Comparison of ENCODE assay signal across 1 cellular context in the genomic region with DNA sequence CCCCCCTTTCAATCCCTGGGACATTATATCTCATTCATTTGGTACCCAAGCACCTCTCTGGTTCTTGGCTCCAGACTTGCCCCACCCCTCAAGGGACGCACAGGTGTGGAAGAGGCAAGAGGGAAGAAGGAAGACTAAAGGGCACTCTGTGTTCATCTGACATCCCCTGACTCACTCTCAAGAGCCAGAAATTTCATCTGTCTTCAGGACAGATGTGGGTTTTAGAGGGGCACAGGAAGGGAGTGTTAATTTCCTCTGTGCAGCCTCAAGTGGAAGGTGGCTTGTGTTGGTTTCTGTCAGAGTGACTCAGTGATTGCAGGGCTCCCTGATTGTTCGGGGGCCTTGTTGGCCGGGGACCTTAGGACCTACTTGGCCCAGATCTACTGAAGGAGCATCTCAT.
TF ChIP-seq lines count a peak whose summit lies in the region.

No MANE protein-coding gene starts in this region.

TF ChIP-seq in HCT116, 20 proteins besides CTCF, POLR2A, EP300 and RAD21 (continued from another document):
- TF ChIP-seq YY1 (IDR thresholded peaks at IDR 0.05; ENCODE audit: extremely low read depth, insufficient replicate concordance, low read depth, low read length) = no peak
- TF ChIP-seq SIN3A (IDR thresholded peaks at IDR 0.05; ENCODE audit: low read depth) = no peak
- TF ChIP-seq, protein P1, sequence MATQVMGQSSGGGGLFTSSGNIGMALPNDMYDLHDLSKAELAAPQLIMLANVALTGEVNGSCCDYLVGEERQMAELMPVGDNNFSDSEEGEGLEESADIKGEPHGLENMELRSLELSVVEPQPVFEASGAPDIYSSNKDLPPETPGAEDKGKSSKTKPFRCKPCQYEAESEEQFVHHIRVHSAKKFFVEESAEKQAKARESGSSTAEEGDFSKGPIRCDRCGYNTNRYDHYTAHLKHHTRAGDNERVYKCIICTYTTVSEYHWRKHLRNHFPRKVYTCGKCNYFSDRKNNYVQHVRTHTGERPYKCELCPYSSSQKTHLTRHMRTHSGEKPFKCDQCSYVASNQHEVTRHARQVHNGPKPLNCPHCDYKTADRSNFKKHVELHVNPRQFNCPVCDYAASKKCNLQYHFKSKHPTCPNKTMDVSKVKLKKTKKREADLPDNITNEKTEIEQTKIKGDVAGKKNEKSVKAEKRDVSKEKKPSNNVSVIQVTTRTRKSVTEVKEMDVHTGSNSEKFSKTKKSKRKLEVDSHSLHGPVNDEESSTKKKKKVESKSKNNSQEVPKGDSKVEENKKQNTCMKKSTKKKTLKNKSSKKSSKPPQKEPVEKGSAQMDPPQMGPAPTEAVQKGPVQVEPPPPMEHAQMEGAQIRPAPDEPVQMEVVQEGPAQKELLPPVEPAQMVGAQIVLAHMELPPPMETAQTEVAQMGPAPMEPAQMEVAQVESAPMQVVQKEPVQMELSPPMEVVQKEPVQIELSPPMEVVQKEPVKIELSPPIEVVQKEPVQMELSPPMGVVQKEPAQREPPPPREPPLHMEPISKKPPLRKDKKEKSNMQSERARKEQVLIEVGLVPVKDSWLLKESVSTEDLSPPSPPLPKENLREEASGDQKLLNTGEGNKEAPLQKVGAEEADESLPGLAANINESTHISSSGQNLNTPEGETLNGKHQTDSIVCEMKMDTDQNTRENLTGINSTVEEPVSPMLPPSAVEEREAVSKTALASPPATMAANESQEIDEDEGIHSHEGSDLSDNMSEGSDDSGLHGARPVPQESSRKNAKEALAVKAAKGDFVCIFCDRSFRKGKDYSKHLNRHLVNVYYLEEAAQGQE (IDR thresholded peaks at IDR 0.05; ENCODE audit: low read depth) = no peak
- no peak for TF ChIP-seq CEBPB (IDR thresholded peaks at IDR 0.05; ENCODE audit: low read depth)
- no peak for TF ChIP-seq POLR2AphosphoS5 (IDR thresholded peaks at IDR 0.05; ENCODE audit: low read depth, low read length)
- no peak for TF ChIP-seq ZNF274 (IDR thresholded peaks at IDR 0.05; ENCODE audit: low read depth, low read length)
- no peak for TF ChIP-seq ZBTB33 (IDR thresholded peaks at IDR 0.05; ENCODE audit: extremely low read depth, insufficient replicate concordance, low read length)
- TF ChIP-seq EZH2 (IDR thresholded peaks at IDR 0.05) = no peak
- TF ChIP-seq TCF7L2 (IDR thresholded peaks at IDR 0.05; ENCODE audit: borderline replicate concordance, extremely low read depth, insufficient read depth, insufficient read length) = no peak
- TF ChIP-seq EGR1 (IDR thresholded peaks at IDR 0.05; ENCODE audit: low read depth) = no peak
- TF ChIP-seq ATF3 (IDR thresholded peaks at IDR 0.05) = no peak
- no peak for TF ChIP-seq JUND (IDR thresholded peaks at IDR 0.05)
- no peak for TF ChIP-seq FOSL1 (IDR thresholded peaks at IDR 0.05; ENCODE audit: low read depth)
- TF ChIP-seq SP1 (IDR thresholded peaks at IDR 0.05; ENCODE audit: low read depth) = no peak
- no peak for TF ChIP-seq SRF (IDR thresholded peaks at IDR 0.05; ENCODE audit: low read depth)
- no peak for TF ChIP-seq CBX3 (IDR thresholded peaks at IDR 0.05; ENCODE audit: low read depth)
- TF ChIP-seq EZH2phosphoT487 (IDR thresholded peaks at IDR 0.05; ENCODE audit: borderline replicate concordance) = no peak
- no peak for TF ChIP-seq ELF1 (IDR thresholded peaks at IDR 0.05; ENCODE audit: borderline replicate concordance, low read depth)
- TF ChIP-seq ZFX (IDR thresholded peaks at IDR 0.05) = no peak
TF ChIP-seq in HCT116: peak in this region for 0.
